29 cellular contexts compared by ENCODE assay signal in the genomic region with DNA sequence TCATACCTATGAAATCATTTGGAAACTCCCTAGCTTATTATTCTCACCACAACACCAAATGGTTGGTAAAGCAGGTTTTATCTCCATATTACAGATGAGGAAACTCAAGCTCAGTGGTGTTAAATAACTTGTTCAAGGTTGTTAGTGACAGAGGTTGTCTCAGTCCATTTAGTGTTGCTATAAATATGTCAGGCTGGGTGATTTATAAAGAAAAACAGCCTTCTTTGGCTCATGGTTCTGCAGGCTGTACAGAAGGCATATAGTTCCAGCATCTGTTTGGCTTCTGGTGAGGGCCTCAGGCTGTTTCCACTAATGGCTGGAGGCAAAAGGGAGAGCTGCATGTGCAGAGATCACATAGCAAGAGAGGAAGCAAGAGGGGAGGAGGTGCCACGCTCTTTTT.
DNase-seq lines count a peak whose midpoint lies in the region; FAIRE-seq and TF ChIP-seq lines count a peak whose summit lies in the region.
"Had no signal": no experiment of that assay in that cellular context is flagged by ENCODE, and none has a peak within 500 bp of the region (broad histone marks: within the 10 kb centered on the region; RNA-seq: fewer than 3 reads in every experiment).

No MANE protein-coding gene starts in this region.

- FAIRE-seq in small intestine (lab: Jason Lieb, UNC) = no peak
- FAIRE-seq: endometrium had no signal

- no peaks in the 10 kb centered on the region for H3K79me2 ChIP-seq in PC-9 (ENCODE audit: low read depth)
- H3K79me2 ChIP-seq: parathyroid adenoma had no signal

- no peaks in the 10 kb centered on the region for H4K20me1 ChIP-seq in PC-9 (ENCODE audit: insufficient read depth)

- H3K27me3 ChIP-seq in small intestine (ENCODE audit: control insufficient read depth in 2 of 2, insufficient read depth in 2 of 2, low read length in 2 of 2) (no peaks in the 10 kb centered on the region), PC-9 (ENCODE audit: insufficient read depth, low read depth) (no peaks in the 10 kb centered on the region), dorsolateral prefrontal cortex (no peaks in the 10 kb centered on the region)
- H3K27me3 ChIP-seq: neural progenitor cell had no signal

- no peaks in the 10 kb centered on the region for H3K9me2 ChIP-seq in PC-9 (ENCODE audit: insufficient read depth)

- TF ChIP-seq CTCF in endothelial cell (IDR thresholded peaks at IDR 0.05; ENCODE audit: unreplicated experiment) (no peak), PC-9 (conservative IDR thresholded peaks at IDR 0.05) (no peak), dorsolateral prefrontal cortex (IDR thresholded peaks at IDR 0.05 in 54 of 56, conservative IDR thresholded peaks at IDR 0.05 in 2 of 56; ENCODE audit: low read depth in 1 of 56, partially characterized antibody in 56 of 56) (no peak)

- H3K27me3 Mint-ChIP-seq in T-helper 1 cell treated with Interleukin-12 subunit alpha and Interleukin-12 subunit beta and Interleukin-4 antibody, amounts not matched to agents 30 μg/mL and 1 μg/mL, for 36 hours (ENCODE audit: low read depth) = no peaks in the 10 kb centered on the region
- no peaks in the 10 kb centered on the region for H3K27me3 Mint-ChIP-seq in endothelial cell (ENCODE audit: unreplicated experiment)
- H3K27me3 Mint-ChIP-seq: CD4-positive, alpha-beta memory T cell; type B pancreatic cell had no signal

- H3F3A ChIP-seq in PC-9 (ENCODE audit: insufficient read depth, low read depth) = no peaks in the 10 kb centered on the region

- CTCF ChIA-PET in HEK293T (lab: Yijun Ruan, JAX) (no interaction called here), PC-9 (lab: Charles Lee) (no interaction called here)

- no peak overlapping the region for H2AFZ ChIP-seq in PC-9
- H2AFZ ChIP-seq: neural progenitor cell, parathyroid adenoma had no signal

- DNase-seq in T-helper 1 cell = no peak
- DNase-seq in HEK293T (ENCODE audit: extremely low spot score) = no peak
- DNase-seq in endothelial cell (ENCODE audit: low spot score) = no peak
- peak; percentile 2 for DNase-seq in small intestine
- DNase-seq in epidermal melanocyte (ENCODE audit: insufficient read length, low spot score) = no peak
- DNase-seq in PC-9 = no peak
- DNase-seq in dorsolateral prefrontal cortex = no peak
- DNase-seq: 8988T; activated CD4-positive, alpha-beta T cell treated with anti-CD3 and anti-CD28 coated beads, Interleukin-2, amount 50 U/mL, for 48 hours; activated CD4-positive, CD25-positive, alpha-beta regulatory T cell treated with anti-CD3 and anti-CD28 coated beads, Interleukin-2, amount 50 U/mL, for 72 hours; activated naive CD4-positive, alpha-beta T cell treated with Interleukin-2 at 50 U/mL for 16 hours; activated T-cell treated with anti-CD3 and anti-CD28 coated beads, Interleukin-2, amount 50 U/mL, for 72 hours; CD4-positive, alpha-beta memory T cell; cerebellar nuclear complex; H9; hypothalamus; IMR-90; left cardiac atrium; NCI-H1048; NCI-H2107; NCI-H446 treated with DMSO at 0.1 percent for 48 hours; NCI-H82; stimulated activated naive CD4-positive, alpha-beta T cell had no signal

- H3K4me1 Mint-ChIP-seq in T-helper 1 cell treated with Interleukin-12 subunit alpha and Interleukin-12 subunit beta and Interleukin-4 antibody, amounts not matched to agents 30 μg/mL and 1 μg/mL, for 36 hours (ENCODE audit: low read depth) = peaks cover 4% of the 10 kb centered on the region
- peaks cover 2% of the 10 kb centered on the region for H3K4me1 Mint-ChIP-seq in endothelial cell (ENCODE audit: unreplicated experiment)
- H3K4me1 Mint-ChIP-seq: CD4-positive, alpha-beta memory T cell; H9; neural progenitor cell had no signal

- POLR2A ChIA-PET in HEK293T (lab: Yijun Ruan, JAX) = no interaction called here
- POLR2A ChIA-PET in PC-9 (lab: Charles Lee; ENCODE audit: unreplicated experiment) = no interaction called here

- peaks cover 11% of the 10 kb centered on the region for H3K36me3 Mint-ChIP-seq in T-helper 1 cell treated with Interleukin-12 subunit alpha and Interleukin-12 subunit beta and Interleukin-4 antibody, amounts not matched to agents 30 μg/mL and 1 μg/mL, for 36 hours (ENCODE audit: low read depth)
- peaks cover 19% of the 10 kb centered on the region for H3K36me3 Mint-ChIP-seq in endothelial cell (ENCODE audit: low read depth, unreplicated experiment)

- peak overlapping the region; percentile 74 for H3K27ac Mint-ChIP-seq in T-helper 1 cell treated with Interleukin-12 subunit alpha and Interleukin-12 subunit beta and Interleukin-4 antibody, amounts not matched to agents 30 μg/mL and 1 μg/mL, for 36 hours
- H3K27ac Mint-ChIP-seq in endothelial cell (ENCODE audit: unreplicated experiment) = no peak overlapping the region
- H3K27ac Mint-ChIP-seq: activated T-cell treated with anti-CD3 and anti-CD28 coated beads, Interleukin-2, amount 50 U/mL, for 72 hours; H9; neural progenitor cell; type B pancreatic cell had no signal

- peaks cover 3% of the 10 kb centered on the region for H3K9me3 Mint-ChIP-seq in T-helper 1 cell treated with Interleukin-12 subunit alpha and Interleukin-12 subunit beta and Interleukin-4 antibody, amounts not matched to agents 30 μg/mL and 1 μg/mL, for 36 hours
- no peaks in the 10 kb centered on the region for H3K9me3 Mint-ChIP-seq in endothelial cell (ENCODE audit: unreplicated experiment)

- no peak overlapping the region for H3K4me2 ChIP-seq in PC-9
- H3K4me2 ChIP-seq: neural progenitor cell had no signal

- no peak overlapping the region for H3K4me3 Mint-ChIP-seq in T-helper 1 cell treated with Interleukin-12 subunit alpha and Interleukin-12 subunit beta and Interleukin-4 antibody, amounts not matched to agents 30 μg/mL and 1 μg/mL, for 36 hours
- H3K4me3 Mint-ChIP-seq in endothelial cell (ENCODE audit: unreplicated experiment) = peak overlapping the region; percentile 57
- H3K4me3 Mint-ChIP-seq: activated T-cell treated with anti-CD3 and anti-CD28 coated beads, Interleukin-2, amount 50 U/mL, for 72 hours; CD4-positive, alpha-beta memory T cell; H9; neural progenitor cell; type B pancreatic cell had no signal

- BruUV-seq in PC-9 (replicated peaks; lab: Mats Ljungman, UMichigan) = no TSS peak

- intact Hi-C loops in PC-9 (cut with micrococcal nuclease; ENCODE audit: unreplicated experiment) = no loop called here
- intact Hi-C loops in dorsolateral prefrontal cortex (cut with DNase I) = no loop called here

- H3K4me1 ChIP-seq in small intestine (ENCODE audit: control insufficient read depth in 2 of 2, insufficient read depth in 1 of 2, low read depth in 1 of 2, low read length in 1 of 2) (no peaks in the 10 kb centered on the region), PC-9 (replicated peaks; ENCODE audit: insufficient read depth) (no peaks in the 10 kb centered on the region)
- H3K4me1 ChIP-seq: neural progenitor cell, parathyroid adenoma had no signal

- 82 to 92% (median 92%) methylated on average over 1 of the region's 1 CpG for WGBS in small intestine, 3 donors

- no peaks in the 10 kb centered on the region for H3K9me3 ChIP-seq in small intestine (ENCODE audit: control insufficient read depth, low read depth)
- H3K9me3 ChIP-seq in PC-9 (ENCODE audit: insufficient read depth, low read depth) = no peaks in the 10 kb centered on the region

- no peaks in the 10 kb centered on the region for H3K36me3 ChIP-seq in small intestine (ENCODE audit: control insufficient read depth in 2 of 2, insufficient read depth in 2 of 2, low read length in 2 of 2)
- H3K36me3 ChIP-seq in PC-9 (ENCODE audit: low read depth) = no peaks in the 10 kb centered on the region
- H3K36me3 ChIP-seq: neural progenitor cell had no signal

- no peak overlapping the region for H3K27ac ChIP-seq in small intestine (ENCODE audit: low read depth in 1 of 2, low read length in 1 of 2)
- no peak overlapping the region for H3K27ac ChIP-seq in PC-9
- no peak overlapping the region for H3K27ac ChIP-seq in dorsolateral prefrontal cortex
- H3K27ac ChIP-seq: neural progenitor cell, parathyroid adenoma, skin epidermis had no signal

- no peak overlapping the region for H3K4me3 ChIP-seq in small intestine (ENCODE audit: low read depth in 1 of 2, low read length in 2 of 2)
- H3K4me3 ChIP-seq in PC-9 = no peak overlapping the region
- no peak overlapping the region for H3K4me3 ChIP-seq in dorsolateral prefrontal cortex
- H3K4me3 ChIP-seq: neural progenitor cell, skin epidermis had no signal

TF ChIP-seq in HEK293T, 16 proteins besides CTCF, POLR2A, EP300 and RAD21:
- TF ChIP-seq ZNF384 (IDR thresholded peaks at IDR 0.05) = no peak
- TF ChIP-seq, protein P1, sequence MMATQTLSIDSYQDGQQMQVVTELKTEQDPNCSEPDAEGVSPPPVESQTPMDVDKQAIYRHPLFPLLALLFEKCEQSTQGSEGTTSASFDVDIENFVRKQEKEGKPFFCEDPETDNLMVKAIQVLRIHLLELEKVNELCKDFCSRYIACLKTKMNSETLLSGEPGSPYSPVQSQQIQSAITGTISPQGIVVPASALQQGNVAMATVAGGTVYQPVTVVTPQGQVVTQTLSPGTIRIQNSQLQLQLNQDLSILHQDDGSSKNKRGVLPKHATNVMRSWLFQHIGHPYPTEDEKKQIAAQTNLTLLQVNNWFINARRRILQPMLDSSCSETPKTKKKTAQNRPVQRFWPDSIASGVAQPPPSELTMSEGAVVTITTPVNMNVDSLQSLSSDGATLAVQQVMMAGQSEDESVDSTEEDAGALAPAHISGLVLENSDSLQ (IDR thresholded peaks at IDR 0.05) = peak; percentile 79
TF ChIP-seq in HEK293T: peak in this region for 1.
